Comparison of ENCODE assay signal across 31 cellular contexts in genomic region chr5:139486201-139486600, GRCh38. TPM values are rescaled to one million over a fixed set of nuclear protein-coding genes. Genes with fewer than 3 reads are reported as not detected.
DNase-seq lines count a peak whose midpoint lies in the region; ATAC-seq, FAIRE-seq and TF ChIP-seq lines count a peak whose summit lies in the region.
"Had no signal": no experiment of that assay in that cellular context is flagged by ENCODE, and none has a peak within 500 bp of the region (broad histone marks: within the 10 kb centered on the region; RNA-seq: fewer than 3 reads in every experiment).

No MANE protein-coding gene starts in this region.

- no peak overlapping the region for H2BK12ac ChIP-seq in neuronal stem cell (ENCODE audit: low read length)

- H3K14ac ChIP-seq in neuronal stem cell (ENCODE audit: low read length) = no peak overlapping the region

- H3K27me3 Mint-ChIP-seq in glutamatergic neuron (ENCODE audit: unreplicated experiment) = peaks cover 8% of the 10 kb centered on the region

- no peak overlapping the region for H3K27ac Mint-ChIP-seq in glutamatergic neuron (ENCODE audit: unreplicated experiment)
- H3K27ac Mint-ChIP-seq: activated naive CD4-positive, alpha-beta T cell treated with anti-CD3 and anti-CD28 coated beads for 36 hours had no signal

- no peak overlapping the region for H3K4me3 Mint-ChIP-seq in glutamatergic neuron (ENCODE audit: unreplicated experiment)
- H3K4me3 Mint-ChIP-seq: activated naive CD4-positive, alpha-beta T cell treated with anti-CD3 and anti-CD28 coated beads for 36 hours had no signal

- H2BK15ac ChIP-seq in neuronal stem cell (ENCODE audit: low read length) = no peak overlapping the region

- no peak overlapping the region for H3K4me2 ChIP-seq in neuronal stem cell (ENCODE audit: insufficient read depth, low read length, poor library complexity, severe bottlenecking)
- H3K4me2 ChIP-seq: BLaER1, PC-9 had no signal

- H3K4me3 ChIP-seq in H7 (ENCODE audit: insufficient read depth, low read depth, low read length) = no peak overlapping the region
- no peak overlapping the region for H3K4me3 ChIP-seq in NT2/D1 (ENCODE audit: insufficient read length, low read depth)
- no peak overlapping the region for H3K4me3 ChIP-seq in neuronal stem cell (ENCODE audit: low read length in 2 of 2)
- H3K4me3 ChIP-seq: BLaER1, body of pancreas, gastroesophageal sphincter, PC-9, prostate gland, tibial nerve had no signal

- no peak overlapping the region for H2BK120ac ChIP-seq in neuronal stem cell (ENCODE audit: low read depth, low read length)

- H3K9me3 ChIP-seq in NT2/D1 (ENCODE audit: insufficient read depth, low read length) (no peaks in the 10 kb centered on the region), neuronal stem cell (replicated peaks in 1 of 2; ENCODE audit: control insufficient read depth in 2 of 2, insufficient read depth in 1 of 2, low read depth in 1 of 2, low read length in 2 of 2) (no peaks in the 10 kb centered on the region)
- H3K9me3 ChIP-seq: BLaER1, body of pancreas, gastroesophageal sphincter, prostate gland, tibial nerve had no signal

- H3K18ac ChIP-seq in neuronal stem cell (ENCODE audit: low read length) = no peak overlapping the region

- H2AFZ ChIP-seq in neuronal stem cell (ENCODE audit: low read length) = peak overlapping the region; percentile 82
- H2AFZ ChIP-seq: PC-9 had no signal

- no peak for FAIRE-seq in frontal cortex (lab: Jason Lieb, UNC)
- FAIRE-seq: G401.6 had no signal

- no peak overlapping the region for H4K8ac ChIP-seq in neuronal stem cell (ENCODE audit: low read depth, low read length)

- H3K27me3 ChIP-seq in H7 (ENCODE audit: control insufficient read depth, insufficient read depth, low read length) (no peaks in the 10 kb centered on the region), NT2/D1 (ENCODE audit: insufficient read depth, insufficient read length) (no peaks in the 10 kb centered on the region), neuronal stem cell (ENCODE audit: control insufficient read depth in 3 of 3, insufficient read depth in 3 of 3, low read depth in 1 of 3, low read length in 3 of 3) (peaks cover 0 to 7% (median 0%) of the 10 kb centered on the region in 3 experiments)
- H3K27me3 ChIP-seq: BLaER1, body of pancreas, gastroesophageal sphincter, tibial nerve had no signal

- H3K9me3 Mint-ChIP-seq in glutamatergic neuron (ENCODE audit: unreplicated experiment) = peaks cover 2% of the 10 kb centered on the region
- H3K9me3 Mint-ChIP-seq: activated naive CD4-positive, alpha-beta T cell treated with anti-CD3 and anti-CD28 coated beads for 36 hours had no signal

- H3K36me3 ChIP-seq in H7 (replicated peaks; ENCODE audit: control insufficient read depth, insufficient read depth, low read length) = no peaks in the 10 kb centered on the region
- no peaks in the 10 kb centered on the region for H3K36me3 ChIP-seq in NT2/D1 (ENCODE audit: insufficient read depth, insufficient read length, low read length)
- H3K36me3 ChIP-seq in neuronal stem cell (replicated peaks in 1 of 2; ENCODE audit: control insufficient read depth in 2 of 2, insufficient read depth in 2 of 2, low read length in 2 of 2) = no peaks in the 10 kb centered on the region
- H3K36me3 ChIP-seq: BLaER1, gastroesophageal sphincter, prostate gland, tibial nerve had no signal

- no peak overlapping the region for H3K4ac ChIP-seq in neuronal stem cell (ENCODE audit: low read length)

- TF ChIP-seq CTCF in glutamatergic neuron (IDR thresholded peaks at IDR 0.05; ENCODE audit: partially characterized antibody, unreplicated experiment) = no peak

- peaks cover 3% of the 10 kb centered on the region for H3K4me1 Mint-ChIP-seq in glutamatergic neuron (ENCODE audit: low read depth, unreplicated experiment)

- H3K9ac ChIP-seq in NT2/D1 (ENCODE audit: insufficient read length, low read depth) (peak overlapping the region; percentile 42), neuronal stem cell (ENCODE audit: low read depth, low read length, poor library complexity) (no peak overlapping the region)
- H3K9ac ChIP-seq: BLaER1 had no signal

- DNase-seq in H7 (peak; percentile 66), NT2/D1 (ENCODE audit: low read depth, low spot score) (no peak), glutamatergic neuron (peak; percentile 43), neuronal stem cell (ENCODE audit: low spot score) (no peak), frontal cortex (ENCODE audit: low spot score in 2 of 2) (no peak), T-helper 1 cell (no peak)
- DNase-seq: activated CD4-positive, alpha-beta T cell treated with anti-CD3 and anti-CD28 coated beads, Interleukin-2, amount 50 U/mL, for 48 hours; activated CD4-positive, CD25-positive, alpha-beta regulatory T cell treated with anti-CD3 and anti-CD28 coated beads, Interleukin-2, amount 50 U/mL, for 72 hours; activated naive CD4-positive, alpha-beta T cell treated with anti-CD3 and anti-CD28 coated beads for 36 hours; body of pancreas; hippocampal formation; KBM-7; NCI-H1105; NCI-H1930; NCI-H2171 treated with DMSO at 0.1 percent for 48 hours; NCI-H510A; PC-9; stimulated activated CD4-positive, alpha-beta T cell treated with anti-CD3 and anti-CD28 coated beads, Interleukin-4, amount 100 ng/mL, for 1 hour; T-helper 2 cell had no signal

- H3K23ac ChIP-seq in neuronal stem cell (ENCODE audit: low read depth, low read length, poor library complexity) = no peak overlapping the region

- no peaks in the 10 kb centered on the region for H3K36me3 Mint-ChIP-seq in glutamatergic neuron (ENCODE audit: unreplicated experiment)

- no peak overlapping the region for H4K91ac ChIP-seq in neuronal stem cell (ENCODE audit: low read depth, low read length, poor library complexity)

- H3K27ac ChIP-seq in neuronal stem cell (replicated peaks; ENCODE audit: low read length) = no peak overlapping the region
- H3K27ac ChIP-seq: BLaER1, body of pancreas, gastroesophageal sphincter, PC-9, prostate gland had no signal

- H3K4me1 ChIP-seq in NT2/D1 (ENCODE audit: insufficient read depth, insufficient read length) (peaks cover 8% of the 10 kb centered on the region), neuronal stem cell (ENCODE audit: control insufficient read depth in 2 of 2, insufficient read depth in 1 of 2, low read depth in 1 of 2, low read length in 2 of 2) (peaks cover 6 to 10% of the 10 kb centered on the region in 2 donors)
- H3K4me1 ChIP-seq: prostate gland had no signal

- no peak overlapping the region for H2BK5ac ChIP-seq in neuronal stem cell (ENCODE audit: low read length)

- H3K79me1 ChIP-seq in neuronal stem cell (ENCODE audit: low read depth, low read length) = no peaks in the 10 kb centered on the region

- no CpG with 5 or more reads among the region's 7 CpGs for WGBS in neuronal stem cell (ENCODE audit: extremely low coverage in 2 of 2, insufficient read length in 2 of 2, insufficient replicate concordance in 1 of 2), 2 donors

- ATAC-seq in HG02759 (IDR thresholded peaks at IDR 0.05; ENCODE audit: unreplicated experiment) = no peak
- ATAC-seq: body of pancreas, gastroesophageal sphincter, sciatic nerve, SK-N-SH treated with all-trans-retinoic acid at 6 μM for 48 hours had no signal

- H2AK5ac ChIP-seq in neuronal stem cell (ENCODE audit: low read depth, low read length) = no peak overlapping the region

RNA-seq across cellular contexts. Expression of gene STING1, which starts 3.6 kb away (rescaled TPM):
- total RNA-seq in H7 (2014; rRNA removed; shearing (Covaris generic)) = 0.15 and 0.21 TPM in 2 replicates
- total RNA-seq in glutamatergic neuron (ENCODE audit: unreplicated experiment) (not detected), frontal cortex (3.3 TPM)
- 0.22 TPM for polyA plus RNA-seq in neuronal stem cell (2013, experiment 1 of 2)
- polyA plus RNA-seq in neuronal stem cell (2013, experiment 2 of 2) = 0.10 TPM

RNA-seq across cellular contexts. Expression of gene SMIM33, which starts 15.4 kb away (rescaled TPM):
- total RNA-seq in H7 (2014; rRNA removed; shearing (Covaris generic)) = not detected in 2 replicates
- total RNA-seq in glutamatergic neuron (ENCODE audit: unreplicated experiment) = not detected
- not detected for polyA plus RNA-seq in neuronal stem cell (2013, experiment 1 of 2)
- polyA plus RNA-seq in neuronal stem cell (2013, experiment 2 of 2) = not detected
- total RNA-seq in frontal cortex = not detected
- total RNA-seq: body of pancreas, cerebellum, fibroblast of lung, gastroesophageal sphincter, HT1080, M059J, PC-9, prostate gland, sciatic nerve, tibial nerve had no signal
- polyA plus RNA-seq: fibroblast of lung had no signal

RNA-seq across cellular contexts. Expression of gene ECSCR, which starts 23.7 kb away (rescaled TPM):
- 4.6 and 6.4 TPM in 2 replicates for total RNA-seq in H7 (2014; rRNA removed; shearing (Covaris generic))
- total RNA-seq in glutamatergic neuron (ENCODE audit: unreplicated experiment) = not detected
- 0.32 TPM for polyA plus RNA-seq in neuronal stem cell (2013, experiment 1 of 2)
- 0.21 TPM for polyA plus RNA-seq in neuronal stem cell (2013, experiment 2 of 2)
- 4.9 TPM for total RNA-seq in frontal cortex
- total RNA-seq: fibroblast of lung, PC-9 had no signal

RNA-seq across cellular contexts. Expression of gene DNAJC18, which starts 46.9 kb away (rescaled TPM):
- 6.3 and 9.8 TPM in 2 replicates for total RNA-seq in H7 (2014; rRNA removed; shearing (Covaris generic))
- total RNA-seq in glutamatergic neuron (ENCODE audit: unreplicated experiment) (55.9 TPM), frontal cortex (53.0 TPM)
- 15.9 TPM for polyA plus RNA-seq in neuronal stem cell (2013, experiment 1 of 2)
- polyA plus RNA-seq in neuronal stem cell (2013, experiment 2 of 2) = 15.9 TPM

Comparison
In these comparisons a context has a peak if more than half of its experiments do, and no peak if none do; other contexts are left out.
1. DNase-seq: peak in H7 (single experiment) and glutamatergic neuron (single experiment); none in NT2/D1 (single experiment), neuronal stem cell (single experiment), frontal cortex (0 of 2) and T-helper 1 cell (0 of 5).